Comparison of ENCODE assay signal across 4 cellular contexts in the genomic region with DNA sequence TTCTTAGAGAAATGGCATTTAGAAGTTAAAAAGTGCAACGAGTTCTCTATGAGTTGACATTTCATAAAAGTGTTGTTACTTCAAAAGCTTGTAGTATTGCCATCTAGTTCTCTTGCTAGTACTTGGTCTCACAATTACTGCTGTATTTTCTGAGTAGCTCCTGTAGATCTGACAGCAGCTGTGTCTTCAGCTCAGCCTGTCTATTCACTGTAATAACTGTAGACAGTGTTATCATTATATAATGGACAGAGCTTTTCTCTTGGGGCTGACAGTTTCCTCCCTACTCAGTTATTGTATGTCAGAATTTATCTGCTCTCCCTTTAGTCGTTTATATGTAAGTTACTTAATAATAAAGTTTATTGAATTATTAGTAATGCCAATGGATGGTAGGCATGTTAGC.
"Had no signal": no experiment of that assay in that cellular context is flagged by ENCODE, and none has a peak within 500 bp of the region (broad histone marks: within the 10 kb centered on the region; RNA-seq: fewer than 3 reads in every experiment).

No MANE protein-coding gene starts in this region.

- H2AFZ ChIP-seq: GM23248, GM23338 had no signal

- H3K4me3 ChIP-seq: GM23248, GM23338, HAP-1 had no signal

- H3K9me3 ChIP-seq: HAP-1 had no signal

- ATAC-seq: GM23338, HCT116 had no signal

- H3K27ac ChIP-seq: GM23248 had no signal

- H3K4me2 ChIP-seq: GM23338 had no signal

- H3K9ac ChIP-seq: GM23248 had no signal

- H3K36me3 ChIP-seq: HAP-1 had no signal
